In genomic region chr13:98448642-98448928, GRCh38 we compare ENCODE assay signal across 14 cellular contexts.
DNase-seq lines count a peak whose midpoint lies in the region; ATAC-seq and TF ChIP-seq lines count a peak whose summit lies in the region.
"Had no signal": no experiment of that assay in that cellular context is flagged by ENCODE, and none has a peak within 500 bp of the region (broad histone marks: within the 10 kb centered on the region; RNA-seq: fewer than 3 reads in every experiment).

No MANE protein-coding gene starts in this region.

- H4K20me1 ChIP-seq in BLaER1 treated with 17β-estradiol and CSF1 and Interleukin-3, amounts not matched to agents 10 nM and 100 nM = peaks cover 80 to 98% (median 96%) of the 10 kb centered on the region in 11 experiments; a peak in 21 of 22 replicates

- H3K27ac Mint-ChIP-seq in Caco-2 (ENCODE audit: unreplicated experiment) (peak overlapping the region; percentile 33), nephron progenitor cell (peak overlapping the region; percentile 19)
- H3K27ac Mint-ChIP-seq in activated CD4-positive, alpha-beta memory T cell treated with anti-CD3 and anti-CD28 coated beads, Interleukin-2, amount 10 ng/mL, durations not matched to agents 7 days and 5 days = peak overlapping the region; percentile 3
- H3K27ac Mint-ChIP-seq: neural progenitor cell had no signal

- peaks cover 20% of the 10 kb centered on the region for H3K4me1 Mint-ChIP-seq in Caco-2 (ENCODE audit: low read depth, unreplicated experiment)
- peaks cover 36% of the 10 kb centered on the region for H3K4me1 Mint-ChIP-seq in activated CD4-positive, alpha-beta memory T cell treated with anti-CD3 and anti-CD28 coated beads, Interleukin-2, amount 10 ng/mL, durations not matched to agents 7 days and 5 days
- peaks cover 48% of the 10 kb centered on the region for H3K4me1 Mint-ChIP-seq in nephron progenitor cell

- 0 out of 22 replicates have a peak overlapping the region, but pooled peaks of 1 of the 11 experiments have one; percentile 10 for H3K9ac ChIP-seq in BLaER1 treated with 17β-estradiol and CSF1 and Interleukin-3, amounts not matched to agents 10 nM and 100 nM
- H3K9ac ChIP-seq: neural progenitor cell had no signal

- DNase-seq in Caco-2 (no peak), nephron progenitor cell (no peak), erythroblast (lab: John Stamatoyannopoulos, UW) (no peak)
- no peak for DNase-seq in activated CD4-positive, alpha-beta memory T cell treated with anti-CD3 and anti-CD28 coated beads, Interleukin-2, amount 10 ng/mL, durations not matched to agents 7 days and 5 days
- DNase-seq: activated CD4-positive, alpha-beta T cell treated with anti-CD3 and anti-CD28 coated beads, Interleukin-2, amount 50 U/mL, for 4 hours; activated T-cell treated with anti-CD3 and anti-CD28 coated beads, Interleukin-2, amount 50 U/mL, for 4 hours; NCI-H1105 had no signal

- no peaks in the 10 kb centered on the region for H3K27me3 ChIP-seq in BLaER1 treated with 17β-estradiol and CSF1 and Interleukin-3, amounts not matched to agents 10 nM and 100 nM
- no peaks in the 10 kb centered on the region for H3K27me3 ChIP-seq in Caco-2 (replicated peaks; ENCODE audit: control insufficient read depth, insufficient read depth, low read length)
- H3K27me3 ChIP-seq: neural progenitor cell had no signal

- TF ChIP-seq CTCF in Caco-2 (IDR thresholded peaks at IDR 0.05; ENCODE audit: insufficient read depth in 1 of 2, low read depth in 1 of 2, low read length in 1 of 2, severe bottlenecking in 1 of 2, unreplicated experiment in 1 of 2) (no peak), nephron progenitor cell (IDR thresholded peaks at IDR 0.05) (no peak)

- no peaks in the 10 kb centered on the region for H3K9me3 ChIP-seq in BLaER1 treated with 17β-estradiol and CSF1 and Interleukin-3, amounts not matched to agents 10 nM and 100 nM (replicated peaks in 1 of 11)
- no peaks in the 10 kb centered on the region for H3K9me3 ChIP-seq in Caco-2
- H3K9me3 ChIP-seq: thoracic aorta had no signal

- H3K36me3 ChIP-seq in BLaER1 treated with 17β-estradiol and CSF1 and Interleukin-3, amounts not matched to agents 10 nM and 100 nM = peaks cover 38 to 79% (median 60%) of the 10 kb centered on the region in 11 experiments
- H3K36me3 ChIP-seq in Caco-2 (ENCODE audit: control insufficient read depth, insufficient read depth, low read length) = peaks cover 5% of the 10 kb centered on the region
- H3K36me3 ChIP-seq: neural progenitor cell, thoracic aorta had no signal

- POLR2A ChIA-PET in Caco-2 (lab: Charles Lee) = no interaction called here
- POLR2A ChIA-PET in activated CD4-positive, alpha-beta memory T cell treated with anti-CD3 and anti-CD28 coated beads, Interleukin-2, amount 10 ng/mL, durations not matched to agents 7 days and 5 days (lab: Charles Lee) = no interaction called here

- H3K36me3 Mint-ChIP-seq in Caco-2 (ENCODE audit: insufficient read depth, unreplicated experiment) (peaks cover 100% of the 10 kb centered on the region), nephron progenitor cell (ENCODE audit: low read depth) (peaks cover 55% of the 10 kb centered on the region)
- H3K36me3 Mint-ChIP-seq in activated CD4-positive, alpha-beta memory T cell treated with anti-CD3 and anti-CD28 coated beads, Interleukin-2, amount 10 ng/mL, durations not matched to agents 7 days and 5 days (ENCODE audit: low read depth) = peaks cover 41% of the 10 kb centered on the region

- BruUV-seq in Caco-2 (replicated peaks; lab: Mats Ljungman, UMichigan) = no TSS peak

- peaks cover 21 to 62% (median 56%) of the 10 kb centered on the region in 10 experiments for H3K4me1 ChIP-seq in BLaER1 treated with 17β-estradiol and CSF1 and Interleukin-3, amounts not matched to agents 10 nM and 100 nM
- no peaks in the 10 kb centered on the region for H3K4me1 ChIP-seq in Caco-2

- TF ChIP-seq POLR2A in erythroblast (IDR thresholded peaks at IDR 0.05; ENCODE audit: low read length) = no peak

- peak overlapping the region in 9 of 11 experiments; percentile 48 to 80 (median 66); a peak in 18 of 22 replicates for H3K4me2 ChIP-seq in BLaER1 treated with 17β-estradiol and CSF1 and Interleukin-3, amounts not matched to agents 10 nM and 100 nM
- H3K4me2 ChIP-seq: neural progenitor cell had no signal

- no peaks in the 10 kb centered on the region for H3K27me3 Mint-ChIP-seq in Caco-2 (ENCODE audit: insufficient read depth, unreplicated experiment)
- no peaks in the 10 kb centered on the region for H3K27me3 Mint-ChIP-seq in activated CD4-positive, alpha-beta memory T cell treated with anti-CD3 and anti-CD28 coated beads, Interleukin-2, amount 10 ng/mL, durations not matched to agents 7 days and 5 days
- peaks cover 6% of the 10 kb centered on the region for H3K27me3 Mint-ChIP-seq in nephron progenitor cell (ENCODE audit: low read depth, poor library complexity)

- H3K9me3 Mint-ChIP-seq in Caco-2 (ENCODE audit: unreplicated experiment) (no peaks in the 10 kb centered on the region), nephron progenitor cell (no peaks in the 10 kb centered on the region)
- no peaks in the 10 kb centered on the region for H3K9me3 Mint-ChIP-seq in activated CD4-positive, alpha-beta memory T cell treated with anti-CD3 and anti-CD28 coated beads, Interleukin-2, amount 10 ng/mL, durations not matched to agents 7 days and 5 days
- H3K9me3 Mint-ChIP-seq: activated T-cell treated with anti-CD3 and anti-CD28 coated beads, Interleukin-2, amount 50 U/mL, for 4 hours; neural progenitor cell had no signal

- H3K4me3 ChIP-seq in BLaER1 treated with 17β-estradiol and CSF1 and Interleukin-3, amounts not matched to agents 10 nM and 100 nM = no peak overlapping the region
- no peak overlapping the region for H3K4me3 ChIP-seq in Caco-2 (ENCODE audit: low read depth, low read length)
- H3K4me3 ChIP-seq: neural progenitor cell, thoracic aorta had no signal

- CTCF ChIA-PET in Caco-2 (lab: Charles Lee) = no interaction called here
- CTCF ChIA-PET in activated CD4-positive, alpha-beta memory T cell treated with anti-CD3 and anti-CD28 coated beads, Interleukin-2, amount 10 ng/mL, durations not matched to agents 7 days and 5 days (lab: Charles Lee) = interaction anchor here (1.3 to 4.6 kb wide), 2 partner anchors 204 to 217 kb away, joined by 3 to 125 read pairs; no protein-coding TSS in a partner anchor

- intact Hi-C loops in Caco-2 (cut with micrococcal nuclease; ENCODE audit: unreplicated experiment) = loop anchor here (5.0 kb wide), 2 partner anchors 416 to 596 kb away; no protein-coding TSS in a partner anchor

- H3K4me3 Mint-ChIP-seq in Caco-2 (ENCODE audit: unreplicated experiment) = no peak overlapping the region
- H3K4me3 Mint-ChIP-seq in activated CD4-positive, alpha-beta memory T cell treated with anti-CD3 and anti-CD28 coated beads, Interleukin-2, amount 10 ng/mL, durations not matched to agents 7 days and 5 days = no peak overlapping the region
- H3K4me3 Mint-ChIP-seq in nephron progenitor cell = no peak overlapping the region
- H3K4me3 Mint-ChIP-seq: activated T-cell treated with anti-CD3 and anti-CD28 coated beads, Interleukin-2, amount 50 U/mL, for 4 hours; neural progenitor cell had no signal

- ATAC-seq in GM19395 (IDR thresholded peaks at IDR 0.05; ENCODE audit: unreplicated experiment) (no peak), HG02678 (IDR thresholded peaks at IDR 0.05; ENCODE audit: unreplicated experiment) (no peak), HG02884 (IDR thresholded peaks at IDR 0.05; ENCODE audit: unreplicated experiment) (no peak)
- ATAC-seq: activated T-cell treated with anti-CD3 and anti-CD28 coated beads, Interleukin-2, amount 50 U/mL, for 4 hours; Right ventricle myocardium inferior had no signal

- no peak overlapping the region for H3K27ac ChIP-seq in BLaER1 treated with 17β-estradiol and CSF1 and Interleukin-3, amounts not matched to agents 10 nM and 100 nM
- H3K27ac ChIP-seq: thoracic aorta had no signal
